ENCODE assay signal across 21 cellular contexts in genomic region chr2:6052577-6052976, GRCh38.
A peak's percentile ranks its signal among the peaks of the same experiment; 100 is the strongest.
DNase-seq lines count a peak whose midpoint lies in the region; TF ChIP-seq lines count a peak whose summit lies in the region.
"Had no signal": no experiment of that assay in that cellular context is flagged by ENCODE, and none has a peak within 500 bp of the region (broad histone marks: within the 10 kb centered on the region; RNA-seq: fewer than 3 reads in every experiment).

No MANE protein-coding gene starts in this region.

- H3K27ac ChIP-seq in OCI-LY1 (ENCODE audit: low read depth, low read length, poor library complexity, severe bottlenecking) (peak overlapping the region; percentile 10), neural cell (ENCODE audit: low read length) (peak overlapping the region; percentile 95)
- H3K27ac ChIP-seq: GM23248, HL-60 had no signal

- H2AFZ ChIP-seq in OCI-LY1 (ENCODE audit: low read length) (no peak overlapping the region), neural cell (ENCODE audit: low read depth, low read length) (no peak overlapping the region)
- H2AFZ ChIP-seq: GM23248 had no signal

- H3K27me3 ChIP-seq in OCI-LY1 (ENCODE audit: insufficient read depth, low read length) (no peaks in the 10 kb centered on the region), neural cell (ENCODE audit: insufficient read depth, low read depth, low read length) (no peaks in the 10 kb centered on the region)
- H3K27me3 ChIP-seq: BE2C had no signal

- DNase-seq in NCI-H2227 (lab: John Stamatoyannopoulos, UW; ENCODE audit: unreplicated experiment) (peak; percentile 10), NCI-H2227 treated with DMSO at 0.1 percent for 48 hours (lab: John Stamatoyannopoulos, UW) (no peak), inferior parietal cortex (ENCODE audit: extremely low spot score) (no peak), cortex of kidney (lab: John Stamatoyannopoulos, UW) (no peak)
- DNase-seq in stimulated activated CD8-positive, alpha-beta memory T cell treated with anti-CD3 and anti-CD28 coated beads, Interleukin-4, amount 100 ng/mL, for 48 hours, result no peak
- DNase-seq: ACHN; BE2C; C1 segment of cervical spinal cord; CD4-positive, CD25-positive, alpha-beta regulatory T cell; CD8-positive, alpha-beta memory T cell; COR-L47; DMS 273 treated with DMSO at 0.1 percent for 48 hours; DMS53; DND-41; EL; GM23248; HCEC 1CT had no signal

- TF ChIP-seq EP300 in neural cell (conservative IDR thresholded peaks at IDR 0.05; ENCODE audit: poor library complexity, severe bottlenecking), result no peak

- TF ChIP-seq CTCF in OCI-LY1 (IDR thresholded peaks at IDR 0.05; ENCODE audit: low read length) (no peak), neural cell (IDR thresholded peaks at IDR 0.05; ENCODE audit: poor library complexity, severe bottlenecking) (no peak)

- no peak for TF ChIP-seq RAD21 in neural cell (conservative IDR thresholded peaks at IDR 0.05)

- H3K9me3 ChIP-seq in OCI-LY1 (ENCODE audit: low read length) (no peaks in the 10 kb centered on the region; the same call in 1 of the 2 replicates), neural cell (ENCODE audit: low read length) (no peaks in the 10 kb centered on the region)
- H3K9me3 ChIP-seq: BE2C had no signal

- peaks cover 52% of the 10 kb centered on the region for H3K4me1 ChIP-seq in OCI-LY1 (ENCODE audit: insufficient read depth, low read length, severe bottlenecking)
- H3K4me1 ChIP-seq: BE2C had no signal

- no peaks in the 10 kb centered on the region for H3K9me2 ChIP-seq in OCI-LY1 (ENCODE audit: low read depth, low read length)
- H3K9me2 ChIP-seq in neural cell (ENCODE audit: insufficient read depth, low read length), result no peaks in the 10 kb centered on the region

- H3K79me2 ChIP-seq in OCI-LY1 (ENCODE audit: insufficient read depth, low read length) (no peaks in the 10 kb centered on the region), neural cell (replicated peaks; ENCODE audit: insufficient read depth, low read length) (no peaks in the 10 kb centered on the region)

- H4K20me1 ChIP-seq in OCI-LY1 (ENCODE audit: insufficient read depth, low read length) (no peaks in the 10 kb centered on the region), neural cell (ENCODE audit: insufficient read depth) (no peaks in the 10 kb centered on the region)

- H3K36me3 ChIP-seq in OCI-LY1 (ENCODE audit: insufficient read depth, low read length) (no peaks in the 10 kb centered on the region), neural cell (ENCODE audit: insufficient read depth, low read length) (no peaks in the 10 kb centered on the region)
- H3K36me3 ChIP-seq: BE2C had no signal

- H3K9ac ChIP-seq in OCI-LY1 (ENCODE audit: low read length) (no peak overlapping the region), neural cell (ENCODE audit: low read length) (no peak overlapping the region)
- H3K9ac ChIP-seq: GM23248 had no signal

- H3F3A ChIP-seq in OCI-LY1 (ENCODE audit: insufficient read depth, low read length) (no peaks in the 10 kb centered on the region), neural cell (ENCODE audit: insufficient read depth, low read length, poor library complexity, severe bottlenecking) (peaks cover 9% of the 10 kb centered on the region)

- peak overlapping the region; percentile 24 for H3K4me2 ChIP-seq in OCI-LY1 (ENCODE audit: low read length)
- H3K4me2 ChIP-seq in neural cell (ENCODE audit: low read length), result no peak overlapping the region

- H3K4me3 ChIP-seq in OCI-LY1 (ENCODE audit: low read depth, low read length, poor library complexity, severe bottlenecking) (no peak overlapping the region), neural cell (ENCODE audit: low read length) (no peak overlapping the region)
- H3K4me3 ChIP-seq: GM12878, GM23248 had no signal

TF ChIP-seq in neural cell, 6 proteins besides CTCF, POLR2A, EP300 and RAD21:
- no peak for TF ChIP-seq REST (IDR thresholded peaks at IDR 0.05; ENCODE audit: borderline replicate concordance)
- TF ChIP-seq POLR2AphosphoS5 (IDR thresholded peaks at IDR 0.05), result no peak
- no peak for TF ChIP-seq MXI1 (conservative IDR thresholded peaks at IDR 0.05; ENCODE audit: poor library complexity, severe bottlenecking)
- TF ChIP-seq TAF1 (IDR thresholded peaks at IDR 0.05; ENCODE audit: low read depth), result no peak
- no peak for TF ChIP-seq EZH2 (IDR thresholded peaks at IDR 0.05; ENCODE audit: borderline replicate concordance, insufficient read depth, low read length, poor library complexity, severe bottlenecking)
- TF ChIP-seq SMC3 (conservative IDR thresholded peaks at IDR 0.05; ENCODE audit: poor library complexity), result no peak
TF ChIP-seq in neural cell: peak in this region for 0.
